Comparison of ENCODE assay signal across 20 cellular contexts in the genomic region with DNA sequence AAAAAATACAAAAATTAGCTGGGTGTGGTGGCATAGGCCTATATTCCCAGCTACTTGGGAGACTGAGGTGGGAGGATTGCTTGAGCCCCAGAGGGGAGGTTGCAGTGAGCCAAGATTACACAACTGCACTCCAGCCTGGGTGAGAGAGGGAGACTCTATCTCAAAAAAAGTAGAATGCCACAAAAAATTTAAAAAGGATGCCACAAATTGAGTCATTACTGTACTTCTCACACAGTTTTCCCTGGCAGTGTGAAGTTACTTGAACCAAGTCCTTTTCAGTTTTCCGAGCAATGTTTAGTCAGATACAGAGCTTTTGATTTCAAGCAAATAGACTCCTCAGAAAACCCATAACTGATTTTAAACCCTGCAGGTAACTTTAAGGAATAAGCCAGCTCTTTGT. TPM values are rescaled to one million over a fixed set of nuclear protein-coding genes. Genes with fewer than 3 reads are reported as not detected.
DNase-seq lines count a peak whose midpoint lies in the region; ATAC-seq and TF ChIP-seq lines count a peak whose summit lies in the region.
"Had no signal": no experiment of that assay in that cellular context is flagged by ENCODE, and none has a peak within 500 bp of the region (broad histone marks: within the 10 kb centered on the region; RNA-seq: fewer than 3 reads in every experiment).

No MANE protein-coding gene starts in this region.

- H3K27ac ChIP-seq in epithelial cell of prostate, result peak overlapping the region; percentile 47
- H3K27ac ChIP-seq: C4-2B, SJCRH30 had no signal

- H3K4me3 Mint-ChIP-seq in HFFc6, result no peak overlapping the region

- no peaks in the 10 kb centered on the region; the same call in none of the 2 replicates for H3K27me3 Mint-ChIP-seq in HFFc6 (ENCODE audit: insufficient read depth)

- H3K4me1 Mint-ChIP-seq in HFFc6 (ENCODE audit: low read depth), result peaks cover 2% of the 10 kb centered on the region; the same call in 1 of the 2 replicates

- H3K27ac Mint-ChIP-seq in HFFc6, result no peak overlapping the region

- no peak for TF ChIP-seq CTCF in HFFc6 (IDR thresholded peaks at IDR 0.05)
- no peak for TF ChIP-seq CTCF in omental fat pad (IDR thresholded peaks at IDR 0.05)
- no peak for TF ChIP-seq CTCF in GM20000 (IDR thresholded peaks at IDR 0.05; ENCODE audit: extremely low read depth, missing control alignments)

- peak; percentile 25 for ATAC-seq in omental fat pad (ENCODE audit: low FRiP score)
- ATAC-seq in stimulated activated naive CD8-positive, alpha-beta T cell treated with anti-CD3 and anti-CD28 coated beads, Interleukin-15, Interleukin-2, amounts not matched to agents 100 U/mL and 50 U/mL, for 24 hours, result no peak
- ATAC-seq: PC-3 had no signal

- H3K9me3 Mint-ChIP-seq in HFFc6, result no peaks in the 10 kb centered on the region

- H3K36me3 Mint-ChIP-seq in HFFc6 (ENCODE audit: low read depth), result no peaks in the 10 kb centered on the region

- DNase-seq in HFFc6 (peak; percentile 8), RPMI7951 (ENCODE audit: low read depth) (peak; percentile 57), epithelial cell of prostate (ENCODE audit: low read depth, low spot score) (no peak), omental fat pad (ENCODE audit: low spot score) (no peak), NOMO-1 (lab: John Stamatoyannopoulos, UW; ENCODE audit: unreplicated experiment in 2 of 2) (no peak), NCI-H1417 treated with DMSO at 0.1 percent for 48 hours (lab: John Stamatoyannopoulos, UW) (no peak), GM20000 (ENCODE audit: low spot score) (no peak)
- no peak for DNase-seq in stimulated activated naive CD8-positive, alpha-beta T cell treated with anti-CD3 and anti-CD28 coated beads, Interleukin-15, Interleukin-2, amounts not matched to agents 100 U/mL and 50 U/mL, for 24 hours
- DNase-seq: AML-193, DND-41, H7, IMR-90, Karpas-422, MM.1S, NCI-H1092 treated with DMSO at 0.1 percent for 48 hours, NCI-H2081 treated with DMSO at 0.1 percent for 48 hours, NCI-H524, PC-3, SJCRH30 had no signal

RNA-seq across cellular contexts. Expression of gene TNFRSF21, which starts 53.3 kb away (rescaled TPM):
- 10 to 100 TPM in 2 of 6 experiments, 1 to 10 TPM in 4; 1.6 to 20.4 (median 2.2) TPM for total RNA-seq in HFFc6 (2021; fragmentation: NEBNext Ultra II Directional; extraction: Animal tissue kit (Norgen Biotek cat#: 25700))
- total RNA-seq in RPMI7951 (2014; rRNA removed; shearing (Covaris generic)), result 160 and 181 TPM in 2 replicates
- total RNA-seq in omental fat pad, result 10 to 100 TPM; 43.3 to 72.4 (median 64.9) TPM

Comparison
In these comparisons a context has a peak if more than half of its experiments do, and no peak if none do; other contexts are left out.
1. DNase-seq: peak in HFFc6 (single experiment) and RPMI7951 (single experiment); none in epithelial cell of prostate (single experiment), omental fat pad (single experiment), stimulated activated naive CD8-positive, alpha-beta T cell treated with anti-CD3 and anti-CD28 coated beads, Interleukin-15, Interleukin-2, amounts not matched to agents 100 U/mL and 50 U/mL, for 24 hours (single experiment), NOMO-1 (0 of 2), NCI-H1417 treated with DMSO at 0.1 percent for 48 hours (single experiment) and GM20000 (single experiment).